ENCODE assay signal across 18 cellular contexts in genomic region chr6:4970739-4971395, GRCh38. TPM values are rescaled to one million over a fixed set of nuclear protein-coding genes. Genes with fewer than 3 reads are reported as not detected.
DNase-seq lines count a peak whose midpoint lies in the region; ATAC-seq, FAIRE-seq and TF ChIP-seq lines count a peak whose summit lies in the region.
"Had no signal": no experiment of that assay in that cellular context is flagged by ENCODE, and none has a peak within 500 bp of the region (broad histone marks: within the 10 kb centered on the region; RNA-seq: fewer than 3 reads in every experiment).

No MANE protein-coding gene starts in this region.

- TF ChIP-seq EP300 in esophagus muscularis mucosa (IDR thresholded peaks at IDR 0.05) = no peak

- H4K20me1 ChIP-seq in neural progenitor cell (ENCODE audit: low read depth) = no peaks in the 10 kb centered on the region
- H4K20me1 ChIP-seq: BLaER1 treated with 17β-estradiol and CSF1 and Interleukin-3, amounts not matched to agents 10 nM and 100 nM had no signal

- ATAC-seq in heart right ventricle = no peak

- 52 to 56% methylated on average over 9 of the region's 9 CpGs for WGBS in heart right ventricle, 2 donors
- WGBS in esophagus muscularis mucosa = 59% methylated on average over 9 of the region's 9 CpGs

- peak overlapping the region; percentile 73 for H3K4me3 Mint-ChIP-seq in neural progenitor cell
- H3K4me3 Mint-ChIP-seq: CD8-positive, alpha-beta memory T cell had no signal

- no peak overlapping the region for H3K27ac ChIP-seq in heart right ventricle
- H3K27ac ChIP-seq in esophagus muscularis mucosa (replicated peaks in 1 of 4) = no peak overlapping the region
- H3K27ac ChIP-seq in neural progenitor cell = no peak overlapping the region
- H3K27ac ChIP-seq: BLaER1 treated with 17β-estradiol and CSF1 and Interleukin-3, amounts not matched to agents 10 nM and 100 nM; GM23248 had no signal

- H3K9me3 Mint-ChIP-seq in neural progenitor cell = peaks cover 25% of the 10 kb centered on the region

- intact Hi-C loops in cardiac septum (cut with DNase I) = no loop called here
- intact Hi-C loops in heart right ventricle (cut with DNase I) = no loop called here
- intact Hi-C loops in esophagus muscularis mucosa (cut with DNase I) = no loop called here

- peaks cover 25% of the 10 kb centered on the region for H3K27me3 Mint-ChIP-seq in neural progenitor cell (ENCODE audit: insufficient read depth, low read depth)

- TF ChIP-seq CTCF in heart right ventricle (IDR thresholded peaks at IDR 0.05) (no peak), esophagus muscularis mucosa (IDR thresholded peaks at IDR 0.05) (no peak), neural progenitor cell (IDR thresholded peaks at IDR 0.05) (no peak)

- no peak for TF ChIP-seq POLR2A in esophagus muscularis mucosa (IDR thresholded peaks at IDR 0.05; ENCODE audit: low read depth)

- no peak for FAIRE-seq in urothelium cell line (lab: Jason Lieb, UNC)
- FAIRE-seq: D721Med had no signal

- H3K9ac ChIP-seq in neural progenitor cell (no peak overlapping the region), skeletal muscle satellite cell (ENCODE audit: low read depth, low read length) (no peak overlapping the region)
- H3K9ac ChIP-seq: BLaER1 treated with 17β-estradiol and CSF1 and Interleukin-3, amounts not matched to agents 10 nM and 100 nM; GM23248 had no signal

- H2AFZ ChIP-seq in neural progenitor cell (replicated peaks) = no peak overlapping the region
- H2AFZ ChIP-seq: GM23248 had no signal

- H3K27ac Mint-ChIP-seq in neural progenitor cell = peak overlapping the region; percentile 64

- peaks cover 36% of the 10 kb centered on the region for H3K4me1 Mint-ChIP-seq in neural progenitor cell
- H3K4me1 Mint-ChIP-seq: CD8-positive, alpha-beta memory T cell had no signal

- DNase-seq in cardiac septum (ENCODE audit: low spot score) (peak; percentile 38), heart right ventricle (no peak), esophagus muscularis mucosa (ENCODE audit: extremely low spot score) (peak; percentile 87), neural progenitor cell (ENCODE audit: low spot score) (no peak), dedifferentiated amniotic fluid mesenchymal stem cell (ENCODE audit: extremely low spot score) (no peak), SW480 (ENCODE audit: low spot score) (no peak), urothelium cell line (ENCODE audit: low spot score) (no peak)
- DNase-seq: CD8-positive, alpha-beta memory T cell; DMS79; GM23248; HCEC 1CT; KBM-7; NCI-H1436; NCI-H2029; NCI-H2171 had no signal

- no peaks in the 10 kb centered on the region for H3K36me3 Mint-ChIP-seq in neural progenitor cell
- H3K36me3 Mint-ChIP-seq: CD8-positive, alpha-beta memory T cell had no signal

- H3K4me1 ChIP-seq in heart right ventricle (peaks cover 0 to 12% (median 0%) of the 10 kb centered on the region in 9 donors), esophagus muscularis mucosa (peaks cover 0 to 26% (median 19%) of the 10 kb centered on the region in 4 donors), neural progenitor cell (peaks cover 17% of the 10 kb centered on the region), skeletal muscle satellite cell (ENCODE audit: control insufficient read depth, insufficient read depth, low read length) (peaks cover 9% of the 10 kb centered on the region)
- H3K4me1 ChIP-seq: BLaER1 treated with 17β-estradiol and CSF1 and Interleukin-3, amounts not matched to agents 10 nM and 100 nM had no signal

- H3K4me3 ChIP-seq in heart right ventricle (no peak overlapping the region), esophagus muscularis mucosa (no peak overlapping the region), neural progenitor cell (no peak overlapping the region), skeletal muscle satellite cell (ENCODE audit: low read length) (no peak overlapping the region)
- H3K4me3 ChIP-seq: BLaER1 treated with 17β-estradiol and CSF1 and Interleukin-3, amounts not matched to agents 10 nM and 100 nM; GM23248 had no signal

- peaks cover 10% of the 10 kb centered on the region for H3F3A ChIP-seq in neural progenitor cell (ENCODE audit: low read depth)

- H3K27me3 ChIP-seq in heart right ventricle (no peaks in the 10 kb centered on the region), esophagus muscularis mucosa (no peaks in the 10 kb centered on the region), neural progenitor cell (no peaks in the 10 kb centered on the region), skeletal muscle satellite cell (ENCODE audit: control insufficient read depth, insufficient read depth, low read length) (peaks cover 23% of the 10 kb centered on the region)
- H3K27me3 ChIP-seq: BLaER1 treated with 17β-estradiol and CSF1 and Interleukin-3, amounts not matched to agents 10 nM and 100 nM had no signal

- H3K79me2 ChIP-seq in neural progenitor cell (ENCODE audit: low read depth) = no peaks in the 10 kb centered on the region

- H3K36me3 ChIP-seq in heart right ventricle = no peaks in the 10 kb centered on the region
- no peaks in the 10 kb centered on the region for H3K36me3 ChIP-seq in esophagus muscularis mucosa
- no peaks in the 10 kb centered on the region for H3K36me3 ChIP-seq in neural progenitor cell
- no peaks in the 10 kb centered on the region for H3K36me3 ChIP-seq in skeletal muscle satellite cell (ENCODE audit: insufficient read depth, low read length)
- H3K36me3 ChIP-seq: BLaER1 treated with 17β-estradiol and CSF1 and Interleukin-3, amounts not matched to agents 10 nM and 100 nM had no signal

- H3K4me2 ChIP-seq in neural progenitor cell (no peak overlapping the region), skeletal muscle satellite cell (ENCODE audit: low read length) (peak overlapping the region; percentile 14)
- H3K4me2 ChIP-seq: BLaER1 treated with 17β-estradiol and CSF1 and Interleukin-3, amounts not matched to agents 10 nM and 100 nM had no signal

- H3K9me3 ChIP-seq in heart right ventricle (no peaks in the 10 kb centered on the region), esophagus muscularis mucosa (no peaks in the 10 kb centered on the region), neural progenitor cell (ENCODE audit: low read depth) (no peaks in the 10 kb centered on the region), skeletal muscle satellite cell (replicated peaks; ENCODE audit: low read length) (no peaks in the 10 kb centered on the region)
- H3K9me3 ChIP-seq: BLaER1 treated with 17β-estradiol and CSF1 and Interleukin-3, amounts not matched to agents 10 nM and 100 nM had no signal

RNA-seq across cellular contexts. Expression of gene RPP40, which starts 33.0 kb away (rescaled TPM):
- total RNA-seq in cardiac septum = 3.6 TPM
- 1 to 10 TPM; 2.1 to 5.8 (median 3.6) TPM for total RNA-seq in heart right ventricle
- polyA plus RNA-seq in heart right ventricle = 10 to 100 TPM in 1 of 2 donors, 1 to 10 TPM in 1; 3.4 to 12.0 TPM
- total RNA-seq in esophagus muscularis mucosa = 1 to 10 TPM; 2.5 to 7.9 (median 3.8) TPM
- 19.3 and 23.2 TPM in 2 replicates for total RNA-seq in neural progenitor cell (ENCODE audit: low replicate concordance)
- total RNA-seq in skeletal muscle satellite cell (2012; rRNA removed) = 17.3 and 22.6 TPM in 2 replicates

Comparison
In these comparisons a context has a peak if more than half of its experiments do, and no peak if none do; other contexts are left out.
1. DNase-seq: peak in cardiac septum (single experiment) and esophagus muscularis mucosa (single experiment); none in heart right ventricle (0 of 2), neural progenitor cell (single experiment), dedifferentiated amniotic fluid mesenchymal stem cell (single experiment), SW480 (single experiment) and urothelium cell line (single experiment).